18 cellular contexts compared by ENCODE assay signal in the genomic region with DNA sequence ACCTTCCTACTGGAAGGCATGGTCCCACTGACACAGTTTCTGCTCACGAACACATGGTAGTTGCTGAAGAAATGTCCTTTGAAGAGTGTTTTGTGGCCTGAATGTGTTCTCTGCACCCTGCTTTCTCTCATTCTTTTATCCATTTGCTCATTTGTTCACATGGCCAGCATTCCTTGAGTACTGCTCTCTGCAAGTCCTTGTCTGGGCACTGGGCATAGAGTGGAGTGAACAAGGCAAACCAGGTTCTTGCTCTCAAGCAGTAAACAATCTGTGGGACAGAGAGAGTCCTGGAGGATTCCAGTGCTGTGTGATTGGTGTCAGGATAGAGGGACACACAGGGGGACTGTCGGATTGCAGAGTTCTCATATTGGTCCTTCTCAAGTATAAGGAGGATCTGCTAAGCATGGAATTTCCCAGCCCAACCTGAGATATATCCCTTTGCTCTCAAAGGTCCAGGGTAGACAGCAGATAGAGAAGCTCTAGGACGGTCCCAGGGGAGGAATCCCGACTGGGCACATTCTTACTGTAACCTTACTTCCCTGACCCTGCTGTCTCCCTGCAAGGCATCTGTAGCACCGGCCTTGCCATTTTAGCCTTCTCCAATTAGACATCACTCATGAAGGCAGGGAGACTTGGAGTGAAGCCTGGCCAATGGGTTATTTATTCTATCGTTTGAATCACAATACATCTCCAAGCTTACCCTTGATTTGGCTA. TPM values are rescaled to one million over a fixed set of nuclear protein-coding genes. Genes with fewer than 3 reads are reported as not detected.
DNase-seq lines count a peak whose midpoint lies in the region; ATAC-seq lines count a peak whose summit lies in the region.
"Had no signal": no experiment of that assay in that cellular context is flagged by ENCODE, and none has a peak within 500 bp of the region (broad histone marks: within the 10 kb centered on the region; RNA-seq: fewer than 3 reads in every experiment).

No MANE protein-coding gene starts in this region.

- no peaks in the 10 kb centered on the region for H3K9me2 ChIP-seq in GM23248 (ENCODE audit: insufficient read depth)

- H3K14ac ChIP-seq in trophoblast cell (ENCODE audit: low read length), result no peak overlapping the region

- intact Hi-C loops in left ventricle myocardium superior (cut with micrococcal nuclease), result no loop called here

- no peak overlapping the region for H3K4ac ChIP-seq in trophoblast cell (ENCODE audit: low read depth, low read length)

- H3K27me3 ChIP-seq in GM23248 (replicated peaks; ENCODE audit: insufficient read depth) (no peaks in the 10 kb centered on the region), adipocyte (replicated peaks; ENCODE audit: control insufficient read depth, insufficient read depth, low read length) (no peaks in the 10 kb centered on the region), trophoblast cell (ENCODE audit: insufficient read depth, low read length) (no peaks in the 10 kb centered on the region)
- H3K27me3 ChIP-seq: breast epithelium, foreskin keratinocyte had no signal

- H3K36me3 ChIP-seq in GM23248 (ENCODE audit: low read depth), result no peaks in the 10 kb centered on the region
- no peaks in the 10 kb centered on the region for H3K36me3 ChIP-seq in adipocyte (ENCODE audit: control insufficient read depth, insufficient read depth, low read length, severe bottlenecking)
- no peaks in the 10 kb centered on the region for H3K36me3 ChIP-seq in trophoblast cell (ENCODE audit: control insufficient read depth in 1 of 2, insufficient read depth in 2 of 2, low read length in 2 of 2)
- H3K36me3 ChIP-seq: breast epithelium had no signal

- DNase-seq in GM23248 (no peak), adipocyte (ENCODE audit: low read depth) (no peak), left ventricle myocardium superior (no peak), trophoblast cell (peak; percentile 89 to 90), substantia nigra (lab: John Stamatoyannopoulos, UW) (no peak)
- no peak for DNase-seq in activated CD4-positive, alpha-beta T cell treated with anti-CD3 and anti-CD28 coated beads for 4 hours
- no peak for DNase-seq in activated naive CD4-positive, alpha-beta T cell treated with Interleukin-2 at 50 U/mL for 16 hours
- DNase-seq: activated B cell treated with CpG ODN at 0.5 μM for 24 hours; activated CD4-positive, alpha-beta memory T cell treated with anti-CD3 and anti-CD28 coated beads for 36 hours; activated effector memory CD4-positive, alpha-beta T cell treated with Interleukin-2 at 50 U/mL for 16 hours; activated naive CD8-positive, alpha-beta T cell treated with anti-CD3 and anti-CD28 coated beads, Interleukin-2, amount 50 U/mL, for 24 hours; foreskin keratinocyte; MM.1S had no signal

- H3F3A ChIP-seq in GM23248 (ENCODE audit: insufficient read depth), result peaks cover 23% of the 10 kb centered on the region

- H3K4me2 ChIP-seq in GM23248 (ENCODE audit: unreplicated experiment), result peak overlapping the region; percentile 67
- H3K4me2 ChIP-seq in trophoblast cell (ENCODE audit: low read length), result no peak overlapping the region

- no peak overlapping the region for H4K12ac ChIP-seq in trophoblast cell (ENCODE audit: low read depth, low read length)

- H2AK5ac ChIP-seq in trophoblast cell (ENCODE audit: low read length), result no peak overlapping the region

- ATAC-seq in left ventricle myocardium superior (peak; percentile 6), HG03439 (IDR thresholded peaks at IDR 0.05; ENCODE audit: unreplicated experiment) (no peak)
- ATAC-seq: activated naive CD8-positive, alpha-beta T cell treated with anti-CD3 and anti-CD28 coated beads, Interleukin-2, amount 50 U/mL, for 24 hours; foreskin keratinocyte; HCT116; K562 had no signal

- H4K91ac ChIP-seq in trophoblast cell (ENCODE audit: low read depth, low read length), result no peak overlapping the region

- H3K4me3 ChIP-seq in GM23248 (peak overlapping the region; percentile 31; the same call in 1 of the 2 replicates), adipocyte (ENCODE audit: low read length) (peak overlapping the region; percentile 15), trophoblast cell (ENCODE audit: low read depth, low read length) (no peak overlapping the region)
- H3K4me3 ChIP-seq: breast epithelium, K562, lung had no signal

- H3K27ac ChIP-seq in GM23248 (peak overlapping the region; percentile 73), trophoblast cell (ENCODE audit: low read depth, low read length) (no peak overlapping the region), substantia nigra (ENCODE audit: low read depth, low read length, poor library complexity, severe bottlenecking) (no peak overlapping the region)
- H3K27ac ChIP-seq: foreskin keratinocyte had no signal

- no peak overlapping the region for H2BK120ac ChIP-seq in trophoblast cell (ENCODE audit: insufficient read depth, low read length, poor library complexity)

- no peak overlapping the region for H2BK5ac ChIP-seq in trophoblast cell (ENCODE audit: low read depth, low read length, poor library complexity)

- no peak overlapping the region for H3K18ac ChIP-seq in trophoblast cell (ENCODE audit: low read length)

- H3K9me3 ChIP-seq in GM23248 (ENCODE audit: low read depth), result no peaks in the 10 kb centered on the region
- H3K9me3 ChIP-seq in adipocyte (ENCODE audit: control insufficient read depth, low read length), result no peaks in the 10 kb centered on the region
- no peaks in the 10 kb centered on the region for H3K9me3 ChIP-seq in trophoblast cell (ENCODE audit: insufficient read depth, low read depth, low read length)
- H3K9me3 ChIP-seq: breast epithelium had no signal

- H2AFZ ChIP-seq in GM23248 (peak overlapping the region; percentile 70), trophoblast cell (ENCODE audit: insufficient read depth, low read length, poor library complexity) (no peak overlapping the region)

- no peaks in the 10 kb centered on the region for H4K20me1 ChIP-seq in GM23248 (ENCODE audit: insufficient read depth)

- in situ Hi-C loops in GM23248 (cut with MboI), result no loop called here

- H3K4me1 ChIP-seq in GM23248 (ENCODE audit: insufficient read depth) (peaks cover 27% of the 10 kb centered on the region), adipocyte (ENCODE audit: control insufficient read depth, insufficient read depth, low read length) (peaks cover 39% of the 10 kb centered on the region), trophoblast cell (ENCODE audit: control insufficient read depth in 1 of 2, insufficient read depth in 2 of 2, low read length in 2 of 2) (no peaks in the 10 kb centered on the region)
- H3K4me1 ChIP-seq: breast epithelium, foreskin keratinocyte had no signal

- no peak overlapping the region for H4K8ac ChIP-seq in trophoblast cell (ENCODE audit: low read depth, low read length)

- H3K9ac ChIP-seq in GM23248 (no peak overlapping the region), adipocyte (ENCODE audit: low read length) (peak overlapping the region; percentile 9), trophoblast cell (ENCODE audit: low read length) (no peak overlapping the region)

- H3K79me2 ChIP-seq in GM23248 (ENCODE audit: insufficient read depth), result no peaks in the 10 kb centered on the region
- H3K79me2 ChIP-seq in trophoblast cell (ENCODE audit: control insufficient read depth, insufficient read depth, low read length, poor library complexity), result no peaks in the 10 kb centered on the region

- H3K23ac ChIP-seq in trophoblast cell (ENCODE audit: low read length), result no peak overlapping the region

- peaks cover 3% of the 10 kb centered on the region for H3K79me1 ChIP-seq in trophoblast cell (ENCODE audit: low read length)

- WGBS in GM23248 (ENCODE audit: low coverage in 1 of 2, low lambda C conversion rate in 2 of 2, missing lambda C conversion rate in 2 of 2), 2 experiments, result 68 to 69% methylated on average over 6 of the region's 6 CpGs
- no CpG with 5 or more reads among the region's 6 CpGs for WGBS in trophoblast cell (ENCODE audit: extremely low coverage, insufficient coverage, insufficient read length)

- H2BK12ac ChIP-seq in trophoblast cell (ENCODE audit: low read length), result no peak overlapping the region

RNA-seq across cellular contexts. Expression of a gene that starts 32.3 kb away (rescaled TPM):
- total RNA-seq in GM23248 (2014; rRNA removed; shearing (Covaris generic)), result 23.0 and 27.8 TPM in 2 replicates
- 49.4 and 50.4 TPM in 2 replicates for polyA plus RNA-seq in GM23248 (2016; fragmentation: Nextera tagmentation; extraction: Ambion mirVana)
- total RNA-seq in left ventricle myocardium superior, result 6.7 TPM
- 11.4 and 12.1 TPM in 2 replicates for polyA plus RNA-seq in trophoblast cell (2013)

RNA-seq across cellular contexts. Expression of a gene that starts 52.7 kb away (rescaled TPM):
- total RNA-seq in GM23248 (2014; rRNA removed; shearing (Covaris generic)), result 27.3 and 33.1 TPM in 2 replicates
- polyA plus RNA-seq in GM23248 (2016; fragmentation: Nextera tagmentation; extraction: Ambion mirVana), result 34.4 and 39.0 TPM in 2 replicates
- total RNA-seq in left ventricle myocardium superior, result 29.7 TPM
- polyA plus RNA-seq in trophoblast cell (2013), result 31.7 and 31.9 TPM in 2 replicates

Comparison
In these comparisons a context has a peak if more than half of its experiments do, and no peak if none do; other contexts are left out.
1. DNase-seq: peak in trophoblast cell (2 of 2); none in GM23248 (single experiment), adipocyte (single experiment), left ventricle myocardium superior (single experiment), activated CD4-positive, alpha-beta T cell treated with anti-CD3 and anti-CD28 coated beads for 4 hours (0 of 2), activated naive CD4-positive, alpha-beta T cell treated with Interleukin-2 at 50 U/mL for 16 hours (single experiment) and substantia nigra (0 of 49).